8 cellular contexts compared by ENCODE assay signal in the genomic region with DNA sequence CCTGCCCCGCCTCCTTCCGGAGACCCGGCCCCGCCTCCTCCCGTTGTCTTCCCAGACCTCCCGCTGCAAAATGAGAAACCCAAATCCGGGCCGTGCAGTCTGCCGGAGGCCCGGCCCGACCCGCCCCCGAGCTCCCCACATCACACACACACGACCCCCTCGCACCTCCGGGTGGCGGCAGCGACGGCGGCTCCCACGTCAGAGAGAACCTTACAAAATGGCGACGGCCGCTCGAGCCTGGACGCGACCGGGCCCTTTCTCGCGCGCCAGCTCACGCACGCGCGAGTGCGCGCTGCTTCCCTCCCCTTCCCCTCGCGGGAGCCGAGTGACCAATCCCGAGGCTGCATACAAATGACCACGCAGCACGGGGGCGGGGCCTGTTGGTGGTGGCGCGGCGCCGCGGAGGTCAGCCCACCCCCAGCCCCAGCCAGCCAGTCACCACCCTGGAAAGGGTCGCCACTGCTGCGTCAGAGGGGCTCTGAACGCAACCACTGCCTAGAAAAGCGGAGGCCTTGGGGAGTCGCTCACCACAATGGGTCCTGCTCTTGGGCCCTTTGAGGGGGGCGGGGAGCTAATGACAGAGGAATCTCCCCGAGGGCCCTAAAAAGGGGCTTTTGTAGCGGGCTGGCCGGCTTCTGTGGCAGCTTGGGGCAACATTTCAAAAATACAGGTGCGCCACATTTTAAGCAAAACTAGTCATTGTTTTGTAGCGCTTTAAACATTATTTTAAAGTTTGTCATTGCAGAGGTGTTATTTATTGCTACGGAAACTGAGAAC. TPM values are rescaled to one million over a fixed set of nuclear protein-coding genes. Genes with fewer than 3 reads are reported as not detected.
DNase-seq lines count a peak whose midpoint lies in the region; ATAC-seq and TF ChIP-seq lines count a peak whose summit lies in the region.

TSS of gene RBM4B (minus strand) at position 289 of the 777 bp plus-strand sequence. CDS start 808 bp downstream, outside the sequence.

- POLR2A ChIA-PET in activated naive CD8-positive, alpha-beta T cell treated with anti-CD3 and anti-CD28 coated beads, Interleukin-2, amount 10 ng/mL, durations not matched to agents 7 days and 5 days (lab: Charles Lee): interaction anchor here (0.9 to 2.6 kb wide), 21 partner anchors 10 to 365 kb away, joined by 3 to 37 read pairs (median 6); partner anchors contain the start of genes ACTN3, BBS1, CCDC87 and CCS

- ATAC-seq in HG02798 (IDR thresholded peaks at IDR 0.05; ENCODE audit: poor library complexity, unreplicated experiment): peak; percentile 94
- ATAC-seq in activated naive CD8-positive, alpha-beta T cell treated with anti-CD3 and anti-CD28 coated beads, Interleukin-2, amount 10 ng/mL, durations not matched to agents 7 days and 5 days (ENCODE audit: low read depth): peak; percentile 90
- ATAC-seq in Right ventricle myocardium inferior: peak; percentile 99

- peaks cover 15% of the 10 kb centered on the region for H3K36me3 Mint-ChIP-seq in activated naive CD8-positive, alpha-beta T cell treated with anti-CD3 and anti-CD28 coated beads, Interleukin-2, amount 10 ng/mL, durations not matched to agents 7 days and 5 days

- no peaks in the 10 kb centered on the region for H3K27me3 Mint-ChIP-seq in activated naive CD8-positive, alpha-beta T cell treated with anti-CD3 and anti-CD28 coated beads, Interleukin-2, amount 10 ng/mL, durations not matched to agents 7 days and 5 days

- H3K36me3 ChIP-seq in ovary (no peaks in the 10 kb centered on the region), thyroid gland (no peaks in the 10 kb centered on the region)

- DNase-seq in NCI-H1417 treated with DMSO at 0.1 percent for 48 hours (lab: John Stamatoyannopoulos, UW) (peak; percentile 73), SW 1271 (lab: John Stamatoyannopoulos, UW) (peak; percentile 82 to 93), Right ventricle myocardium inferior (ENCODE audit: missing footprints) (peak; percentile 99), ovary (peak; percentile 95 to 98 (median 96)), thyroid gland (peak; percentile 97)
- DNase-seq in activated naive CD8-positive, alpha-beta T cell treated with anti-CD3 and anti-CD28 coated beads, Interleukin-2, amount 10 ng/mL, durations not matched to agents 7 days and 5 days: peak; percentile 94

- H3K27ac ChIP-seq in ovary (peak within 1 kb of the TSS; percentile 70 to 96), thyroid gland (peak within 1 kb of the TSS; percentile 66 to 85 (median 79))

- H3K4me3 ChIP-seq in GM12875 (ENCODE audit: low read depth, low read length): peak within 1 kb of the TSS; percentile 66
- peak within 1 kb of the TSS; percentile 81 for H3K4me3 ChIP-seq in ovary
- peak within 1 kb of the TSS; percentile 39 to 49 (median 47) for H3K4me3 ChIP-seq in thyroid gland (replicated peaks in 1 of 3)

- peak; percentile 33 for TF ChIP-seq EP300 in ovary (IDR thresholded peaks at IDR 0.05)

- TF ChIP-seq CTCF in GM12875 (IDR thresholded peaks at IDR 0.05; ENCODE audit: borderline replicate concordance, insufficient read depth, low read depth, low read length) (no peak), ovary (IDR thresholded peaks at IDR 0.05) (peak in 1 of 3 donors; percentile 11), thyroid gland (IDR thresholded peaks at IDR 0.05) (no peak)

- peaks cover 31% of the 10 kb centered on the region for H3K4me1 Mint-ChIP-seq in activated naive CD8-positive, alpha-beta T cell treated with anti-CD3 and anti-CD28 coated beads, Interleukin-2, amount 10 ng/mL, durations not matched to agents 7 days and 5 days

- no peaks in the 10 kb centered on the region for H3K9me3 ChIP-seq in ovary
- no peaks in the 10 kb centered on the region for H3K9me3 ChIP-seq in thyroid gland

- no peaks in the 10 kb centered on the region for H3K27me3 ChIP-seq in ovary
- H3K27me3 ChIP-seq in thyroid gland: no peaks in the 10 kb centered on the region

- H3K4me1 ChIP-seq in ovary (ENCODE audit: insufficient read depth): peaks cover 14% of the 10 kb centered on the region
- H3K4me1 ChIP-seq in thyroid gland: peaks cover 23 to 34% of the 10 kb centered on the region in 2 donors

- intact Hi-C loops in Right ventricle myocardium inferior (cut with DNase I) (loop anchor here (1.0 to 5.0 kb wide), 5 partner anchors 39 to 269 kb away; partner anchors contain the start of genes CCDC87, CCS, RBM14 and RBM4), ovary (cut with DNase I) (loop anchor here (2.0 to 10.0 kb wide), 5 partner anchors 83 to 265 kb away; partner anchors contain the start of genes CCDC87 (in 1 of the 4) and CCS (in 1 of the 4)), thyroid gland (cut with DNase I) (loop anchor here (2.0 to 5.0 kb wide), 3 partner anchors 40 to 270 kb away; partner anchors contain the start of gene RBM4)

- H3K4me3 Mint-ChIP-seq in activated naive CD8-positive, alpha-beta T cell treated with anti-CD3 and anti-CD28 coated beads, Interleukin-2, amount 10 ng/mL, durations not matched to agents 7 days and 5 days: peak within 1 kb of the TSS; percentile 94

- no peaks in the 10 kb centered on the region for H3K9me3 Mint-ChIP-seq in activated naive CD8-positive, alpha-beta T cell treated with anti-CD3 and anti-CD28 coated beads, Interleukin-2, amount 10 ng/mL, durations not matched to agents 7 days and 5 days

- WGBS in ovary, 3 donors: 0% methylated on average over 54 to 61 of the region's 61 CpGs
- 2% methylated on average over 23 to 33 of the region's 61 CpGs for WGBS in thyroid gland, 2 donors

- H3K27ac Mint-ChIP-seq in activated naive CD8-positive, alpha-beta T cell treated with anti-CD3 and anti-CD28 coated beads, Interleukin-2, amount 10 ng/mL, durations not matched to agents 7 days and 5 days: peak within 1 kb of the TSS; percentile 99

- peak; percentile 78 for TF ChIP-seq POLR2A in ovary (IDR thresholded peaks at IDR 0.05)
- TF ChIP-seq POLR2A in thyroid gland (IDR thresholded peaks at IDR 0.05): peak; percentile 67 to 86

RNA-seq across cellular contexts. Expression of gene RBM4B, which starts in this region (rescaled TPM):
- 10 to 100 TPM; 21.1 to 23.4 TPM for total RNA-seq in activated naive CD8-positive, alpha-beta T cell treated with anti-CD3 and anti-CD28 coated beads, Interleukin-2, amount 10 ng/mL, durations not matched to agents 7 days and 5 days
- total RNA-seq in Right ventricle myocardium inferior: 14.0 TPM
- total RNA-seq in ovary: 10 to 100 TPM; 16.1 to 34.4 (median 27.6) TPM
- 10 to 100 TPM; 33.8 to 46.2 TPM for polyA plus RNA-seq in ovary
- total RNA-seq in thyroid gland: 10 to 100 TPM; 16.6 to 24.7 (median 24.2) TPM

Comparison
In these comparisons a context has a peak if more than half of its experiments do, and no peak if none do; other contexts are left out.
1. Peak in every context shown above with its lines: DNase-seq, ATAC-seq, H3K4me3 ChIP-seq and H3K27ac ChIP-seq.